ENCODE assay signal across 9 cellular contexts in the genomic region with DNA sequence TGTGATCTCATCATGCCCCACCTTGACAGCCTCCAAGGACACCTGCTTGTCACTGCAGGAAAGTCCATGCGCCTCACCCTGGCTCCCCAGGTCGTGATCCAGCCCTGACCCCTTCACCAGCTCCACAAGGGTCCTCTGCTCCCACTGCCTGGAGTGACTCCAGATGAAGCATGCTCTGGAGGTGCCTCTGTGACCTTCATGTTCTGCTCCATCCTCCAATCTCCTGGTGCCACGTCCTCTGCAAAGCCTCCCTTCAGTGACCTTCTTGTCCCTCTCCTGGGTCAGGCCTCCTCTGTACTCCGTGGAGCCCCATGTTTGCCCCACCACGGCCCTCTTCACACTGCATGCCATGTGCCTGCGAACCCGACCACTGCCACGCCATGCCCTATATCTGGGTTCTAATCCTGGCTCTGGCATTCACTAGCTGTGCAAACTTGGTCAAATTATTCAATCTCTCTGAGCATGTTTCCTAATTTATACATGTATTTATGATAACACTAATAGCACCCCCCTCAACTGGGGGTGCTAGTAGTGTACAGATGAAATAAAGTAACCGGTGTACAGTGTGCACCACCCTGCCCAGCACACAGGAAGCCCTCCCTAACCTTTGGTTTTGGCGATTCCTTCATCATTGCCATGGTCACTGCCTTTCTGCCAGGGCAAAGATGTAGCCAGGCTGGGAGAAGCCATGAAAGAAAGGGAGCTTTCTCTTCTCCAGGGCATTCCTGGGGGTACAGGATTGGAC.
DNase-seq lines count a peak whose midpoint lies in the region; ATAC-seq, FAIRE-seq and TF ChIP-seq lines count a peak whose summit lies in the region.
"Had no signal": no experiment of that assay in that cellular context is flagged by ENCODE, and none has a peak within 500 bp of the region (broad histone marks: within the 10 kb centered on the region; RNA-seq: fewer than 3 reads in every experiment).

No MANE protein-coding gene starts in this region.

- intact Hi-C loops in naive thymus-derived CD4-positive, alpha-beta T cell (cut with micrococcal nuclease) = loop anchor here (1.0 to 5.0 kb wide), 9 partner anchors 49 to 916 kb away; partner anchors contain the start of genes COQ8A (in 1 of the 2) and STUM (in 1 of the 2)

- 75 to 79% methylated on average over 10 of the region's 10 CpGs for WGBS in tibial nerve, 2 donors

- H3K27me3 Mint-ChIP-seq in T-helper 17 cell (peaks cover 4% of the 10 kb centered on the region), glutamatergic neuron (ENCODE audit: unreplicated experiment) (no peaks in the 10 kb centered on the region)
- peaks cover 0 to 13% (median 0%) of the 10 kb centered on the region in 5 donors for H3K27me3 Mint-ChIP-seq in naive thymus-derived CD4-positive, alpha-beta T cell

- peaks cover 13% of the 10 kb centered on the region for H3K4me1 Mint-ChIP-seq in T-helper 17 cell
- peaks cover 9 to 31% (median 25%) of the 10 kb centered on the region in 7 donors for H3K4me1 Mint-ChIP-seq in naive thymus-derived CD4-positive, alpha-beta T cell
- no peaks in the 10 kb centered on the region for H3K4me1 Mint-ChIP-seq in glutamatergic neuron (ENCODE audit: low read depth, unreplicated experiment)

- TF ChIP-seq POLR2A in H54 (IDR thresholded peaks at IDR 0.05; ENCODE audit: low read depth, low read length) (no peak), tibial nerve (IDR thresholded peaks at IDR 0.05) (no peak)

- H3K9me3 Mint-ChIP-seq in naive thymus-derived CD4-positive, alpha-beta T cell = peaks cover 0 to 11% (median 0%) of the 10 kb centered on the region in 11 donors
- H3K9me3 Mint-ChIP-seq in glutamatergic neuron (ENCODE audit: unreplicated experiment) = peaks cover 4% of the 10 kb centered on the region

- CTCF ChIA-PET in HEK293 (lab: Yijun Ruan, JAX) = interaction anchor here (0.6 to 3.3 kb wide), 92 partner anchors 8 to 814 kb away, joined by 3 to 30 read pairs (median 4); partner anchors contain the start of genes ITPKB and STUM
- CTCF ChIA-PET in naive thymus-derived CD4-positive, alpha-beta T cell (lab: Charles Lee) = interaction anchor here (0.5 to 1.9 kb wide), 12 partner anchors 15 to 812 kb away, joined by 3 to 34 read pairs (median 4); partner anchors contain the start of gene ITPKB

- ATAC-seq in GM18511 (IDR thresholded peaks at IDR 0.05; ENCODE audit: unreplicated experiment) (peak; percentile 30), T-helper 17 cell (peak; percentile 55)
- peak; percentile 50 for ATAC-seq in naive thymus-derived CD4-positive, alpha-beta T cell

- H3K4me1 ChIP-seq in HEK293 (ENCODE audit: control insufficient read depth, insufficient read depth, low read length) = no peaks in the 10 kb centered on the region
- H3K4me1 ChIP-seq in naive thymus-derived CD4-positive, alpha-beta T cell (ENCODE audit: control insufficient read depth in 2 of 2, insufficient read depth in 2 of 2, low read length in 2 of 2) = peaks cover 8 to 10% of the 10 kb centered on the region in 2 donors
- peaks cover 0 to 10% (median 2%) of the 10 kb centered on the region in 4 donors for H3K4me1 ChIP-seq in tibial nerve
- H3K4me1 ChIP-seq: SJSA1 had no signal

- H3K36me3 Mint-ChIP-seq in T-helper 17 cell (ENCODE audit: low read depth) (peaks cover 6% of the 10 kb centered on the region), glutamatergic neuron (ENCODE audit: unreplicated experiment) (no peaks in the 10 kb centered on the region)
- H3K36me3 Mint-ChIP-seq in naive thymus-derived CD4-positive, alpha-beta T cell = peaks cover 0 to 18% (median 5%) of the 10 kb centered on the region in 5 donors

- H3K4me3 Mint-ChIP-seq in T-helper 17 cell (peak overlapping the region; percentile 25), glutamatergic neuron (ENCODE audit: unreplicated experiment) (no peak overlapping the region)
- peak overlapping the region; percentile 29 to 72 (median 58) for H3K4me3 Mint-ChIP-seq in naive thymus-derived CD4-positive, alpha-beta T cell

- H3K9me3 ChIP-seq in HEK293 (ENCODE audit: control insufficient read depth, insufficient read depth, low read depth, low read length) (no peaks in the 10 kb centered on the region), T-helper 17 cell (ENCODE audit: control insufficient read depth, low read length, poor library complexity, severe bottlenecking) (no peaks in the 10 kb centered on the region), tibial nerve (peaks cover 0 to 11% (median 0%) of the 10 kb centered on the region in 4 donors)
- no peaks in the 10 kb centered on the region for H3K9me3 ChIP-seq in naive thymus-derived CD4-positive, alpha-beta T cell (ENCODE audit: control insufficient read depth in 2 of 3, low read length in 3 of 3)
- H3K9me3 ChIP-seq: SJSA1 had no signal

- no peaks in the 10 kb centered on the region for H3K36me3 ChIP-seq in HEK293 (ENCODE audit: control insufficient read depth in 2 of 2, insufficient read depth in 1 of 2, low read length in 2 of 2)
- peaks cover 0 to 15% (median 0%) of the 10 kb centered on the region in 3 experiments for H3K36me3 ChIP-seq in naive thymus-derived CD4-positive, alpha-beta T cell (ENCODE audit: control insufficient read depth in 2 of 3, insufficient read depth in 3 of 3, low read length in 3 of 3)
- peaks cover 0 to 9% (median 0%) of the 10 kb centered on the region in 3 donors for H3K36me3 ChIP-seq in tibial nerve
- H3K36me3 ChIP-seq: SJSA1 had no signal

- TF ChIP-seq EP300 in tibial nerve (IDR thresholded peaks at IDR 0.05) = no peak

- DNase-seq in T-helper 17 cell (peak in 1 of 3 donors; percentile 3), glutamatergic neuron (no peak), SW480 (ENCODE audit: low spot score) (no peak), H54 (ENCODE audit: insufficient read length, low spot score) (no peak), tibial nerve (ENCODE audit: low spot score in 2 of 2) (no peak)
- no peak for DNase-seq in naive thymus-derived CD4-positive, alpha-beta T cell

- no peak overlapping the region for H3K27ac Mint-ChIP-seq in T-helper 17 cell
- H3K27ac Mint-ChIP-seq in naive thymus-derived CD4-positive, alpha-beta T cell = peak overlapping the region in 6 of 9 donors; percentile 59 to 85 (median 72)
- no peak overlapping the region for H3K27ac Mint-ChIP-seq in glutamatergic neuron (ENCODE audit: unreplicated experiment)

- H3K27me3 ChIP-seq in naive thymus-derived CD4-positive, alpha-beta T cell (ENCODE audit: control insufficient read depth in 2 of 2, insufficient read depth in 2 of 2, low read length in 2 of 2) = no peaks in the 10 kb centered on the region
- H3K27me3 ChIP-seq in tibial nerve = no peaks in the 10 kb centered on the region
- H3K27me3 ChIP-seq: SJSA1 had no signal

- TF ChIP-seq CTCF in HEK293 (tag by site-specific recombination; IDR thresholded peaks at IDR 0.05) (no peak), glutamatergic neuron (IDR thresholded peaks at IDR 0.05; ENCODE audit: partially characterized antibody, unreplicated experiment) (no peak), tibial nerve (IDR thresholded peaks at IDR 0.05) (no peak)

- POLR2A ChIA-PET in HEK293 (lab: Yijun Ruan, JAX) = interaction anchor here (0.7 kb wide), 1 partner anchor 214 kb away, joined by 3 read pairs; no protein-coding TSS in a partner anchor
- POLR2A ChIA-PET in naive thymus-derived CD4-positive, alpha-beta T cell (lab: Charles Lee) = interaction anchor here (0.7 to 1.2 kb wide), 5 partner anchors 16 to 313 kb away, joined by 3 to 4 read pairs (median 4); partner anchors contain the start of gene ITPKB

- no peak for FAIRE-seq in H54 (lab: Jason Lieb, UNC)

- no peak overlapping the region for H3K27ac ChIP-seq in HEK293 (ENCODE audit: extremely low read depth, low read depth, low read length)
- H3K27ac ChIP-seq in naive thymus-derived CD4-positive, alpha-beta T cell (ENCODE audit: low read depth, low read length) = no peak overlapping the region
- peak overlapping the region in 1 of 4 donors; percentile 60 for H3K27ac ChIP-seq in tibial nerve
- H3K27ac ChIP-seq: SJSA1 had no signal

- no peak overlapping the region for H3K4me3 ChIP-seq in HEK293 (ENCODE audit: low read depth, low read length)
- H3K4me3 ChIP-seq in naive thymus-derived CD4-positive, alpha-beta T cell (ENCODE audit: low read length) = peak overlapping the region; percentile 25
- H3K4me3 ChIP-seq in tibial nerve = no peak overlapping the region
- H3K4me3 ChIP-seq: SJSA1 had no signal

TF ChIP-seq in HEK293, 187 proteins besides CTCF, POLR2A, EP300 and RAD21:
- TF ChIP-seq, protein P1, sequence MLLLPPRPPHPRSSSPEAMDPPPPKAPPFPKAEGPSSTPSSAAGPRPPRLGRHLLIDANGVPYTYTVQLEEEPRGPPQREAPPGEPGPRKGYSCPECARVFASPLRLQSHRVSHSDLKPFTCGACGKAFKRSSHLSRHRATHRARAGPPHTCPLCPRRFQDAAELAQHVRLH (tag by site-specific recombination; IDR thresholded peaks at IDR 0.05) = no peak
- 0 out of 2 replicates have a peak, but pooled peaks have one; percentile 22 for TF ChIP-seq PRDM1 (tag by site-specific recombination; IDR thresholded peaks at IDR 0.05)

Comparison
In these comparisons a context has a peak if more than half of its experiments do, and no peak if none do; other contexts are left out.
1. H3K27ac Mint-ChIP-seq: peak in naive thymus-derived CD4-positive, alpha-beta T cell (6 of 9); none in T-helper 17 cell (single experiment) and glutamatergic neuron (single experiment).
2. Peak in every context shown above with its lines, with median percentiles within 50 percentile points of each other: ATAC-seq.